8 cellular contexts compared by ENCODE assay signal in the genomic region with DNA sequence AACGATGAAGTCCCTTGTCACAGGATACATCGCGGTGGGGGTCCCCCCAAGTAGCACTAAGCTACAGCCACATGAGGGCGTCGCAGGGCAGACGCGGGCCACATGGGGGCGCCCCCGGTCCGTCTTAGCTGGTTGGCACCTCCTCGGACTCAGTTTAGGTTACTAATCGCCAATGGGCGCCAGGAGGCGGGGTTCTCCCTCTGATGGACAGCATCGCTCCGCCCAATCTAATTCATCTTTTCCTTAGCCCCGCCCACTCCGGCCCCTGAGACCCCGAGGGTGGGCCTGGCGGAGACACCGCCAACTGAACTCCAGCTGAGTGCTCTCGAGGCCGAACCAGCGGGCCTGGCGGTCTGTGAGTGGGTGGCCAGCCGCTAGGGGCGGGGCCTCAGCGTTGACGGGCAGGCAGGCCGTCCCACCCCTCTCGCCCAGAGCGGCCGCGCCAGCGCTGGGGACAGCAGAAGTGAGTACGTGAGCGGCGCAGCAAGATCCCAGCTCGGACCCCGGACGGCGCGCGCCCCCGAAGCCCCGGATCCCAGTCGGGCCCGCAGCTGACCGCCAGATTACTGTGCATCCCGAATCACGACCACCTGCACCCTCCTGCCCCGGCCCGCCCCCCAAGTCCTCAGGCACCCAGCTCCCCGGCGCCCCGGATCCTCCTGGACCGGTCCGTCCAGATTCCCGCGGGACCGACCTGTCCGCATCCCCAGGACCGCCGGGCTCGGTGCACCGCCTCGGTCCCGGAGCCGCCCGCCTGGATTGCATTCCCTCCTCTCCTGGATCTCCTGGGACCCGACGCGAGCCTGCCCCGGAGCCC. TPM values are rescaled to one million over a fixed set of nuclear protein-coding genes. Genes with fewer than 3 reads are reported as not detected.
DNase-seq lines count a peak whose midpoint lies in the region; ATAC-seq, FAIRE-seq and TF ChIP-seq lines count a peak whose summit lies in the region.

Gene EPHB3 (plus strand): TSS at position 457 of the 817 bp plus-strand sequence. CDS start 451 bp downstream, outside the sequence.

- H3K9me3 Mint-ChIP-seq in activated naive CD4-positive, alpha-beta T cell treated with anti-CD3 and anti-CD28 coated beads, Interleukin-2, amount 10 ng/mL, durations not matched to agents 7 days and 5 days: no peaks in the 10 kb centered on the region

- CTCF ChIA-PET in activated naive CD4-positive, alpha-beta T cell treated with anti-CD3 and anti-CD28 coated beads, Interleukin-2, amount 10 ng/mL, durations not matched to agents 7 days and 5 days (lab: Charles Lee): interaction anchor here (0.6 to 1.8 kb wide), 22 partner anchors 10 to 746 kb away, joined by 3 to 18 read pairs (median 3); no protein-coding TSS in a partner anchor

- no peaks in the 10 kb centered on the region for H3K36me3 Mint-ChIP-seq in activated naive CD4-positive, alpha-beta T cell treated with anti-CD3 and anti-CD28 coated beads, Interleukin-2, amount 10 ng/mL, durations not matched to agents 7 days and 5 days

- peak within 1 kb of the TSS; percentile 32 for H3K4me3 ChIP-seq in NB4 (ENCODE audit: low read depth, low read length)
- H3K4me3 ChIP-seq in neuron (ENCODE audit: low read length): peak within 1 kb of the TSS; percentile 58
- H3K4me3 ChIP-seq in stomach smooth muscle (ENCODE audit: low read length in 2 of 2): peak within 1 kb of the TSS; percentile 61 to 77

- peak; percentile 98 for TF ChIP-seq CTCF in NB4 (IDR thresholded peaks at IDR 0.05; ENCODE audit: low read depth, low read length)

- H3K9me3 ChIP-seq in neuron (ENCODE audit: low read length) (no peaks in the 10 kb centered on the region), stomach smooth muscle (ENCODE audit: control insufficient read depth in 2 of 2, low read length in 2 of 2) (no peaks in the 10 kb centered on the region)

- peaks cover 25% of the 10 kb centered on the region for H3K27me3 ChIP-seq in neuron (ENCODE audit: insufficient read depth, low read length)
- no peaks in the 10 kb centered on the region for H3K27me3 ChIP-seq in stomach smooth muscle (ENCODE audit: control insufficient read depth in 1 of 2, insufficient read depth in 2 of 2, low read length in 2 of 2)

- no peaks in the 10 kb centered on the region for H3K36me3 ChIP-seq in neuron (ENCODE audit: insufficient read depth, low read length)
- no peaks in the 10 kb centered on the region for H3K36me3 ChIP-seq in stomach smooth muscle (ENCODE audit: control insufficient read depth in 2 of 2, insufficient read depth in 2 of 2, low read length in 2 of 2)

- DNase-seq in GM04503 (ENCODE audit: low read depth) (peak; percentile 94), NB4 (ENCODE audit: low read depth) (peak; percentile 95), SK-N-DZ (ENCODE audit: low spot score) (peak; percentile 100), frontal cortex (ENCODE audit: low spot score in 2 of 2) (peak; percentile 98 to 99)
- peak; percentile 93 for DNase-seq in activated naive CD4-positive, alpha-beta T cell treated with anti-CD3 and anti-CD28 coated beads, Interleukin-2, amount 10 ng/mL, durations not matched to agents 7 days and 5 days

- H3K4me3 Mint-ChIP-seq in activated naive CD4-positive, alpha-beta T cell treated with anti-CD3 and anti-CD28 coated beads, Interleukin-2, amount 10 ng/mL, durations not matched to agents 7 days and 5 days: peak within 1 kb of the TSS; percentile 30

- FAIRE-seq in frontal cortex (lab: Jason Lieb, UNC): peak; percentile 93

- H3K4me1 ChIP-seq in neuron (ENCODE audit: insufficient read depth, low read length) (peaks cover 44% of the 10 kb centered on the region), stomach smooth muscle (ENCODE audit: control insufficient read depth, insufficient read depth, low read length) (peaks cover 54% of the 10 kb centered on the region)

- H3K4me1 Mint-ChIP-seq in activated naive CD4-positive, alpha-beta T cell treated with anti-CD3 and anti-CD28 coated beads, Interleukin-2, amount 10 ng/mL, durations not matched to agents 7 days and 5 days: peaks cover 32% of the 10 kb centered on the region

- H3K27me3 Mint-ChIP-seq in activated naive CD4-positive, alpha-beta T cell treated with anti-CD3 and anti-CD28 coated beads, Interleukin-2, amount 10 ng/mL, durations not matched to agents 7 days and 5 days: peaks cover 88% of the 10 kb centered on the region

- H2AFZ ChIP-seq in neuron (ENCODE audit: low read depth, low read length): no peak within 1 kb of the TSS

- ATAC-seq in HG02588 (IDR thresholded peaks at IDR 0.05; ENCODE audit: unreplicated experiment): peak; percentile 83

- peak within 1 kb of the TSS; percentile 30 for H3K27ac Mint-ChIP-seq in activated naive CD4-positive, alpha-beta T cell treated with anti-CD3 and anti-CD28 coated beads, Interleukin-2, amount 10 ng/mL, durations not matched to agents 7 days and 5 days

- no peak for TF ChIP-seq POLR2A in NB4 (IDR thresholded peaks at IDR 0.05; ENCODE audit: extremely low read depth, insufficient read length)

- peak within 1 kb of the TSS; percentile 35 to 80 for H3K9ac ChIP-seq in stomach smooth muscle (ENCODE audit: low read length in 2 of 2)

- peak within 1 kb of the TSS; percentile 87 for H3K27ac ChIP-seq in stomach smooth muscle (ENCODE audit: low read length)

RNA-seq across cellular contexts. Expression of gene EPHB3, which starts in this region (rescaled TPM):
- polyA plus RNA-seq in SK-N-DZ (2014; cell fraction: cytosol; rRNA removed): 12.5 and 12.6 TPM in 2 replicates
- polyA plus RNA-seq in SK-N-DZ (2014; cell fraction: nucleus; rRNA removed): 13.3 and 15.7 TPM in 2 replicates
- total RNA-seq in frontal cortex: 5.7 TPM

Comparison
In these comparisons a context has a peak if more than half of its experiments do, and no peak if none do; other contexts are left out.
1. Peak in every context shown above with its lines: DNase-seq, ATAC-seq, H3K4me3 ChIP-seq and H3K27ac ChIP-seq.